ENCODE assay signal across 8 cellular contexts in the genomic region with DNA sequence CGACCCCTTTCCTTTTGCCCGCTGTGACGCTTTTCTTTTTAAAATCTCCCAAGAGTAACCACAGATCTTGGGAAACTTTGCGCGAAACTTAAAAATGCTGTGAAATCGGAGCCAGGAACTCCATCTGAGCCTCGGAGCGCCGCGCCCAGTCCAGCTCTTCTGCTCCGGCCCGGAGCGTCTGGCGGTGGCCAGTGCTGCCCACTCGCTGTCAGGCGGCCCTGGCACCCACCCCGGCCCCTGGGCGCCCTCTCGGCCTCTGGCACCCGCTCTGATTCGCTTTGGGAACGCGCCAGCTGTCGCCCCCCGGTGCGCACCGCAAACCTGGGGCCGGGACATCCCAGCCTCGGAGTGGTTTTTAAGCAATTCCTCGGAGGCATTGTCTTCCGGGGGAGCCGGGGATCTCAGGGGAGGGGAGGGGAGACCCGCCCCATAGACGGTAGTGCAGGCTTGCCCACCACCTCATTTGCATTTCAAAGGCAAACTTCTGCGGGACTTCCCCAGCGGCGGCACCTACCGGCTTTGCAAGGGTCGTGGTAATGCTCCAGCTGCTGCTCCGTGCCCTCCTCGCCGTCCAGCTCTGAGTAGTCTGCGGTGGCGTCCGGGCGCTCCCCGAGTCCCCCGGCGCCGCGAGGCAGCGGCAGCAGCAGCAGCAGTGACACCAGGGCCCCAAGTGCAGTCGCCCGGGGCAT. TPM values are rescaled to one million over a fixed set of nuclear protein-coding genes. Genes with fewer than 3 reads are reported as not detected.
DNase-seq lines count a peak whose midpoint lies in the region; FAIRE-seq and TF ChIP-seq lines count a peak whose summit lies in the region.

No MANE protein-coding gene starts in this region.

- DNase-seq in GM12891 (ENCODE audit: insufficient read length, low spot score) (no peak), HEK293T (ENCODE audit: extremely low spot score) (peak; percentile 14), T follicular helper cell (ENCODE audit: low read depth) (peak; percentile 21), vagina (ENCODE audit: extremely low spot score in 2 of 2) (no peak), retina (no peak), NCI-H2171 treated with DMSO at 0.1 percent for 48 hours (lab: John Stamatoyannopoulos, UW) (no peak)

- H3K4me1 ChIP-seq in ectodermal cell (ENCODE audit: control insufficient read depth, insufficient read depth, low read length) (peaks cover 17% of the 10 kb centered on the region), mononuclear cell (ENCODE audit: insufficient read depth, low read length) (peaks cover 24% of the 10 kb centered on the region), vagina (peaks cover 25% of the 10 kb centered on the region)

- FAIRE-seq in GM12891 (lab: Jason Lieb, UNC) = no peak

- no peak for TF ChIP-seq POLR2A in GM12891 (IDR thresholded peaks at IDR 0.05; ENCODE audit: low read depth, low read length)
- TF ChIP-seq POLR2A in vagina (IDR thresholded peaks at IDR 0.05) = no peak

- intact Hi-C loops in vagina (cut with DNase I) = no loop called here

- no peaks in the 10 kb centered on the region for H3K9me3 ChIP-seq in ectodermal cell (ENCODE audit: control insufficient read depth, low read length)
- no peaks in the 10 kb centered on the region for H3K9me3 ChIP-seq in mononuclear cell (ENCODE audit: low read depth, low read length)
- H3K9me3 ChIP-seq in vagina = no peaks in the 10 kb centered on the region

- POLR2A ChIA-PET in HEK293T (lab: Yijun Ruan, JAX) = interaction anchor here (0.9 kb wide), 1 partner anchor 70 kb away, joined by 3 read pairs; no protein-coding TSS in a partner anchor

- H3K4me3 ChIP-seq in ectodermal cell (ENCODE audit: insufficient read depth, low read depth, low read length) (peak overlapping the region; percentile 55), mononuclear cell (ENCODE audit: low read length) (peak overlapping the region; percentile 20), vagina (peak overlapping the region; percentile 46 to 47)

- H3K36me3 ChIP-seq in ectodermal cell (ENCODE audit: control insufficient read depth, insufficient read depth, low read length) (no peaks in the 10 kb centered on the region), vagina (no peaks in the 10 kb centered on the region)

- no peak for TF ChIP-seq CTCF in vagina (IDR thresholded peaks at IDR 0.05)

- peak overlapping the region; percentile 66 for H3K27ac ChIP-seq in ectodermal cell (ENCODE audit: insufficient read depth, low read depth, low read length, poor library complexity, severe bottlenecking)
- H3K27ac ChIP-seq in vagina = no peak overlapping the region

- CTCF ChIA-PET in HEK293T (lab: Yijun Ruan, JAX) = interaction anchor here (0.6 to 1.4 kb wide), 4 partner anchors 22 to 118 kb away, joined by 3 to 8 read pairs (median 4); no protein-coding TSS in a partner anchor

- H3K27me3 ChIP-seq in ectodermal cell (ENCODE audit: control insufficient read depth, insufficient read depth, low read length, poor library complexity, severe bottlenecking) = peaks cover 46% of the 10 kb centered on the region
- peaks cover 57% of the 10 kb centered on the region for H3K27me3 ChIP-seq in mononuclear cell (ENCODE audit: insufficient read depth, low read length)
- no peaks in the 10 kb centered on the region for H3K27me3 ChIP-seq in vagina

- WGBS in ectodermal cell, 2 experiments = 0% methylated on average over 54 of the region's 54 CpGs

TF ChIP-seq in GM12891, 5 proteins besides CTCF, POLR2A, EP300 and RAD21:
- no peak for TF ChIP-seq POLR2AphosphoS5 (IDR thresholded peaks at IDR 0.05; ENCODE audit: low read depth, low read length)
- 0 out of 2 replicates have a peak, but pooled peaks have one; percentile 29 for TF ChIP-seq POU2F2 (IDR thresholded peaks at IDR 0.05; ENCODE audit: low read depth, low read length)

TF ChIP-seq in HEK293T, 16 proteins besides CTCF, POLR2A, EP300 and RAD21:
- TF ChIP-seq ELF4 (IDR thresholded peaks at IDR 0.05) = no peak
- TF ChIP-seq LEF1 (IDR thresholded peaks at IDR 0.05; ENCODE audit: borderline replicate concordance) = no peak
- no peak for TF ChIP-seq L3MBTL2 (conservative IDR thresholded peaks at IDR 0.05)
- TF ChIP-seq SP1 (IDR thresholded peaks at IDR 0.05) = no peak

RNA-seq across cellular contexts. Expression of a gene that starts 0.6 kb away (rescaled TPM):
- 0.89 TPM for polyA plus RNA-seq in GM12891 (2012; ENCODE audit: low read depth, missing spikeins)
- 2.0 TPM for polyA plus RNA-seq in ectodermal cell (2013, experiment 1 of 4)
- 1.7 TPM for polyA plus RNA-seq in ectodermal cell (2013, experiment 2 of 4)
- polyA plus RNA-seq in ectodermal cell (2013, experiment 3 of 4) = 0.64 TPM
- 1.5 TPM for polyA plus RNA-seq in ectodermal cell (2013, experiment 4 of 4)
- not detected for total RNA-seq in mononuclear cell
- 0.25 TPM for total RNA-seq in vagina

Comparison
In these comparisons a context has a peak if more than half of its experiments do, and no peak if none do; other contexts are left out.
1. DNase-seq: peak in HEK293T (single experiment) and T follicular helper cell (single experiment); none in GM12891 (single experiment), vagina (0 of 2), retina (single experiment) and NCI-H2171 treated with DMSO at 0.1 percent for 48 hours (single experiment).
2. Peak in every context shown above with its lines, with median percentiles within 50 percentile points of each other: H3K4me3 ChIP-seq.